In genomic region chr4:80926446-80926845, GRCh38 we compare ENCODE assay signal across 19 cellular contexts.
A peak's percentile ranks its signal among the peaks of the same experiment; 100 is the strongest.
DNase-seq lines count a peak whose midpoint lies in the region; FAIRE-seq and TF ChIP-seq lines count a peak whose summit lies in the region.
"Had no signal": no experiment of that assay in that cellular context is flagged by ENCODE, and none has a peak within 500 bp of the region (broad histone marks: within the 10 kb centered on the region; RNA-seq: fewer than 3 reads in every experiment).

No MANE protein-coding gene starts in this region.

- DNase-seq in DMS53 (lab: John Stamatoyannopoulos, UW) (peak; percentile 6), DMS53 treated with DMSO at 0.1 percent for 48 hours (lab: John Stamatoyannopoulos, UW; ENCODE audit: unreplicated experiment) (no peak), HT1080 (ENCODE audit: low read depth) (peak; percentile 48), astrocyte of the spinal cord (ENCODE audit: low read depth, low spot score) (peak; percentile 8), small intestine (peak; percentile 25), NCI-H1436 treated with DMSO at 0.1 percent for 48 hours (lab: John Stamatoyannopoulos, UW) (no peak), WERI-Rb-1 (no peak), Peyer's patch (no peak)
- DNase-seq: activated gamma-delta T cell treated with Interleukin-2 at 50 U/mL for 16 hours; CD4-positive, alpha-beta T cell; colonic mucosa; NCI-H2227 treated with DMSO at 0.1 percent for 48 hours; posterior cingulate gyrus; SJCRH30; stimulated activated naive CD4-positive, alpha-beta T cell had no signal

- H3K27me3 ChIP-seq in small intestine (ENCODE audit: control insufficient read depth in 2 of 2, insufficient read depth in 2 of 2, low read length in 2 of 2) (no peaks in the 10 kb centered on the region), WERI-Rb-1 (ENCODE audit: insufficient read depth, low read depth, severe bottlenecking) (peaks cover 4% of the 10 kb centered on the region), Peyer's patch (no peaks in the 10 kb centered on the region)
- H3K27me3 ChIP-seq: colonic mucosa, SJCRH30, tibial nerve had no signal

- WGBS in small intestine, 3 donors, result 46 to 68% (median 57%) methylated on average over 1 of the region's 1 CpG

- H3K36me3 ChIP-seq in small intestine (ENCODE audit: control insufficient read depth in 2 of 2, insufficient read depth in 2 of 2, low read length in 2 of 2) (no peaks in the 10 kb centered on the region), WERI-Rb-1 (no peaks in the 10 kb centered on the region), Peyer's patch (no peaks in the 10 kb centered on the region)
- H3K36me3 ChIP-seq: colonic mucosa, SJCRH30, tibial nerve had no signal

- no peak for FAIRE-seq in small intestine (lab: Jason Lieb, UNC)
- FAIRE-seq: astrocyte had no signal

- H3K4me1 ChIP-seq in small intestine (ENCODE audit: control insufficient read depth in 2 of 2, insufficient read depth in 1 of 2, low read depth in 1 of 2, low read length in 1 of 2), result peaks cover 3 to 4% of the 10 kb centered on the region in 2 donors
- H3K4me1 ChIP-seq in Peyer's patch, result no peaks in the 10 kb centered on the region
- H3K4me1 ChIP-seq: colonic mucosa, tibial nerve had no signal

- in situ Hi-C loops in astrocyte of the spinal cord (cut with HindIII; ENCODE audit: low sequenced_read_pairs), result no loop called here

- H3K27ac ChIP-seq in small intestine (ENCODE audit: low read depth in 1 of 2, low read length in 1 of 2) (no peak overlapping the region), WERI-Rb-1 (no peak overlapping the region), Peyer's patch (no peak overlapping the region)
- H3K27ac ChIP-seq: 22Rv1, colonic mucosa, SJCRH30, tibial nerve had no signal

- TF ChIP-seq POLR2A in Peyer's patch (IDR thresholded peaks at IDR 0.05), result no peak

- H3K9me3 ChIP-seq in small intestine (ENCODE audit: control insufficient read depth, low read depth) (no peaks in the 10 kb centered on the region), WERI-Rb-1 (ENCODE audit: severe bottlenecking) (no peaks in the 10 kb centered on the region), Peyer's patch (no peaks in the 10 kb centered on the region)
- H3K9me3 ChIP-seq: colonic mucosa, SJCRH30, tibial nerve had no signal

- TF ChIP-seq CTCF in astrocyte of the spinal cord (IDR thresholded peaks at IDR 0.05; ENCODE audit: low read depth, low read length) (no peak), WERI-Rb-1 (IDR thresholded peaks at IDR 0.05; ENCODE audit: low read depth, low read length) (no peak), Peyer's patch (IDR thresholded peaks at IDR 0.05) (no peak)

- H3K4me3 ChIP-seq in astrocyte of the spinal cord (ENCODE audit: low read depth, low read length) (no peak overlapping the region), small intestine (ENCODE audit: low read depth in 1 of 2, low read length in 2 of 2) (no peak overlapping the region), WERI-Rb-1 (ENCODE audit: low read depth, low read length) (no peak overlapping the region), Peyer's patch (no peak overlapping the region)
- H3K4me3 ChIP-seq: colonic mucosa, lung, SJCRH30, tibial nerve had no signal

Comparison
In these comparisons a context has a peak if more than half of its experiments do, and no peak if none do; other contexts are left out.
1. DNase-seq: peak in DMS53 (single experiment), HT1080 (single experiment), astrocyte of the spinal cord (single experiment) and small intestine (single experiment); none in DMS53 treated with DMSO at 0.1 percent for 48 hours (single experiment), NCI-H1436 treated with DMSO at 0.1 percent for 48 hours (single experiment), WERI-Rb-1 (single experiment) and Peyer's patch (0 of 3).